In the genomic region with DNA sequence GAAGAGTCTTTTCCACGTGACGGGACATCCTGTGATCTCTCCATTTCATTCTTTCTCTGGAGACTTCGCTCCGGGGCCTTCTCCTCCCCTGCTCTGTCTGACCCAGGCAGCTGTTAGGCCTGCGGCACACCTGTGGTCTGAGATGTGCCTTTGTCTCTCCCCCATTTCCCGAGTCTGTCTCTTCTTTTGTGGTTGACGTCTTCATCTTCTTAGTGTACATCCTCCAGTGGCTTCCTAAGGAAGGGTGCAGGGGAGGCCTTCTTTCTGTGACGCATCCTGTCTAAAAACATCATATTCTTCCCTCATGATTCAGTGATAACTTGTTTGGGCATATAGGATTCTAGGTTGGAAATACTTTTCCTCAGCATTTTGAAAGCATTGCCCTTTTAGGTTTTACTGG, we compare ENCODE assay signal across 19 cellular contexts. TPM values are rescaled to one million over a fixed set of nuclear protein-coding genes. Genes with fewer than 3 reads are reported as not detected.
A peak's percentile ranks its signal among the peaks of the same experiment; 100 is the strongest.
DNase-seq lines count a peak whose midpoint lies in the region; ATAC-seq, FAIRE-seq and TF ChIP-seq lines count a peak whose summit lies in the region.
"Had no signal": no experiment of that assay in that cellular context is flagged by ENCODE, and none has a peak within 500 bp of the region (broad histone marks: within the 10 kb centered on the region; RNA-seq: fewer than 3 reads in every experiment).

No MANE protein-coding gene starts in this region.

- peak overlapping the region; percentile 0 for H3K4me3 Mint-ChIP-seq in activated CD4-positive, alpha-beta T cell treated with anti-CD3 and anti-CD28 coated beads for 36 hours
- peak overlapping the region; percentile 45 for H3K4me3 Mint-ChIP-seq in activated T-helper 2 cell treated with anti-CD3 and anti-CD28 coated beads, Interferon-gamma antibody, Interleukin-2, Interleukin-4, amounts not matched to agents 10 μg/mL and 5 μg/mL and 100 μg/mL, durations not matched to agents 14 hours and 24 hours and 36 hours (ENCODE audit: low read depth)
- peak overlapping the region; percentile 58 to 85 (median 69) for H3K4me3 Mint-ChIP-seq in naive thymus-derived CD8-positive, alpha-beta T cell
- H3K4me3 Mint-ChIP-seq: naive B cell, type B pancreatic cell had no signal

- H3K4me1 ChIP-seq in kidney (ENCODE audit: control insufficient read depth in 1 of 2, insufficient read depth in 1 of 2, low read depth in 1 of 2, low read length in 2 of 2) (peaks cover 3 to 16% of the 10 kb centered on the region in 2 donors), mesendoderm (ENCODE audit: control insufficient read depth, low read depth, low read length) (peaks cover 5% of the 10 kb centered on the region)
- H3K4me1 ChIP-seq: prostate gland had no signal

- peaks cover 50% of the 10 kb centered on the region for H3K4me1 Mint-ChIP-seq in activated CD4-positive, alpha-beta T cell treated with anti-CD3 and anti-CD28 coated beads for 36 hours
- H3K4me1 Mint-ChIP-seq in activated T-helper 2 cell treated with anti-CD3 and anti-CD28 coated beads, Interferon-gamma antibody, Interleukin-2, Interleukin-4, amounts not matched to agents 10 μg/mL and 5 μg/mL and 100 μg/mL, durations not matched to agents 14 hours and 24 hours and 36 hours (ENCODE audit: low read depth): peaks cover 36% of the 10 kb centered on the region
- H3K4me1 Mint-ChIP-seq in naive thymus-derived CD8-positive, alpha-beta T cell: peaks cover 31 to 65% (median 49%) of the 10 kb centered on the region in 4 donors

- intact Hi-C loops in activated CD4-positive, alpha-beta T cell treated with anti-CD3 and anti-CD28 coated beads for 36 hours (cut with DNase I, micrococcal nuclease): no loop called here
- intact Hi-C loops in activated T-helper 2 cell treated with anti-CD3 and anti-CD28 coated beads, Interferon-gamma antibody, Interleukin-2, Interleukin-4, amounts not matched to agents 10 μg/mL and 5 μg/mL and 100 μg/mL, durations not matched to agents 14 hours and 24 hours and 36 hours (cut with micrococcal nuclease): no loop called here
- intact Hi-C loops in kidney (cut with DNase I): no loop called here

- no peak for FAIRE-seq in kidney (lab: Jason Lieb, UNC)
- FAIRE-seq: GM18507 had no signal

- H4K5ac ChIP-seq in mesendoderm (ENCODE audit: low read length): no peak overlapping the region

- no peak overlapping the region for H3K23ac ChIP-seq in mesendoderm (ENCODE audit: low read length)

- H3K79me2 ChIP-seq in mesendoderm (ENCODE audit: control insufficient read depth, insufficient read depth, low read length): no peaks in the 10 kb centered on the region

- peak overlapping the region; percentile 68 for H3K27ac Mint-ChIP-seq in activated CD4-positive, alpha-beta T cell treated with anti-CD3 and anti-CD28 coated beads for 36 hours
- peak overlapping the region; percentile 60 for H3K27ac Mint-ChIP-seq in activated T-helper 2 cell treated with anti-CD3 and anti-CD28 coated beads, Interferon-gamma antibody, Interleukin-2, Interleukin-4, amounts not matched to agents 10 μg/mL and 5 μg/mL and 100 μg/mL, durations not matched to agents 14 hours and 24 hours and 36 hours
- peak overlapping the region; percentile 36 to 87 (median 68) for H3K27ac Mint-ChIP-seq in naive thymus-derived CD8-positive, alpha-beta T cell
- H3K27ac Mint-ChIP-seq: naive B cell, type B pancreatic cell had no signal

- H3K18ac ChIP-seq in mesendoderm (ENCODE audit: low read length): no peak overlapping the region

- peak; percentile 53 for DNase-seq in activated CD4-positive, alpha-beta T cell treated with anti-CD3 and anti-CD28 coated beads for 36 hours
- no peak for DNase-seq in activated CD4-positive, alpha-beta T cell treated with anti-CD3 and anti-CD28 coated beads for 4 hours
- DNase-seq in SK-N-MC (ENCODE audit: low read depth, low spot score) (no peak), kidney (no peak), mesendoderm (no peak)
- DNase-seq in activated T-helper 2 cell treated with anti-CD3 and anti-CD28 coated beads, Interferon-gamma antibody, Interleukin-2, Interleukin-4, amounts not matched to agents 10 μg/mL and 5 μg/mL and 100 μg/mL, durations not matched to agents 14 hours and 24 hours and 36 hours (ENCODE audit: low spot score): no peak
- peak in 5 of 10 donors; percentile 32 to 54 (median 39) for DNase-seq in naive thymus-derived CD8-positive, alpha-beta T cell
- DNase-seq: activated CD4-positive, CD25-positive, alpha-beta regulatory T cell treated with anti-CD3 and anti-CD28 coated beads, Interleukin-2, amount 50 U/mL, for 72 hours; naive B cell; NCI-H2029; NCI-H446 treated with DMSO at 0.1 percent for 48 hours; Right ventricle myocardium superior; spleen had no signal

- no peak overlapping the region for H3K9ac ChIP-seq in SK-N-MC (ENCODE audit: insufficient read length)
- no peak overlapping the region for H3K9ac ChIP-seq in kidney (ENCODE audit: low read length in 2 of 2)
- no peak overlapping the region for H3K9ac ChIP-seq in mesendoderm (ENCODE audit: low read length)

- no peak overlapping the region for H2BK120ac ChIP-seq in mesendoderm (ENCODE audit: low read depth, low read length)

- no peak overlapping the region for H3K56ac ChIP-seq in mesendoderm (ENCODE audit: low read length)

- no peak overlapping the region for H3K4ac ChIP-seq in mesendoderm (ENCODE audit: low read depth, low read length)

- H3K79me1 ChIP-seq in mesendoderm (ENCODE audit: low read length): no peaks in the 10 kb centered on the region

- H3K36me3 ChIP-seq in SK-N-MC (ENCODE audit: insufficient read depth, low read length) (no peaks in the 10 kb centered on the region), kidney (ENCODE audit: control insufficient read depth in 1 of 2, insufficient read depth in 2 of 2, low read length in 2 of 2) (peaks cover 5 to 17% of the 10 kb centered on the region in 2 donors), mesendoderm (ENCODE audit: control insufficient read depth, insufficient read depth, low read length) (no peaks in the 10 kb centered on the region)
- H3K36me3 ChIP-seq: prostate gland had no signal

- TF ChIP-seq CTCF in kidney (IDR thresholded peaks at IDR 0.05; ENCODE audit: borderline replicate concordance, extremely low read depth, insufficient read depth): no peak

- CTCF ChIA-PET in activated CD4-positive, alpha-beta T cell treated with anti-CD3 and anti-CD28 coated beads for 36 hours (lab: Charles Lee): no interaction called here

- H3K27ac ChIP-seq in SK-N-MC: peak overlapping the region; percentile 28; the same call in 1 of the 2 replicates
- H3K27ac ChIP-seq in kidney (ENCODE audit: low read depth in 2 of 2, low read length in 2 of 2): no peak overlapping the region
- no peak overlapping the region for H3K27ac ChIP-seq in mesendoderm (ENCODE audit: low read depth, low read length)
- H3K27ac ChIP-seq: 22Rv1, prostate gland, spleen had no signal

- H3K27me3 Mint-ChIP-seq in activated CD4-positive, alpha-beta T cell treated with anti-CD3 and anti-CD28 coated beads for 36 hours: no peaks in the 10 kb centered on the region
- H3K27me3 Mint-ChIP-seq in activated T-helper 2 cell treated with anti-CD3 and anti-CD28 coated beads, Interferon-gamma antibody, Interleukin-2, Interleukin-4, amounts not matched to agents 10 μg/mL and 5 μg/mL and 100 μg/mL, durations not matched to agents 14 hours and 24 hours and 36 hours (ENCODE audit: low read depth): no peaks in the 10 kb centered on the region
- H3K27me3 Mint-ChIP-seq in naive thymus-derived CD8-positive, alpha-beta T cell: no peaks in the 10 kb centered on the region
- H3K27me3 Mint-ChIP-seq: naive B cell, type B pancreatic cell had no signal

- WGBS in mesendoderm (ENCODE audit: extremely low coverage, insufficient coverage, low lambda C conversion rate): no CpG with 5 or more reads among the region's 8 CpGs

- no peaks in the 10 kb centered on the region for H3K27me3 ChIP-seq in mesendoderm (ENCODE audit: insufficient read depth, low read length, poor library complexity)
- H3K27me3 ChIP-seq: body of pancreas, spleen had no signal

- no peaks in the 10 kb centered on the region for H3K9me3 ChIP-seq in SK-N-MC (ENCODE audit: low read depth, low read length)
- no peaks in the 10 kb centered on the region for H3K9me3 ChIP-seq in kidney (ENCODE audit: control insufficient read depth in 1 of 2, low read length in 2 of 2)
- H3K9me3 ChIP-seq: body of pancreas, prostate gland, spleen had no signal

- no peak overlapping the region for H3K4me2 ChIP-seq in mesendoderm (ENCODE audit: low read length)

- H2BK5ac ChIP-seq in mesendoderm (ENCODE audit: low read length): no peak overlapping the region

- H4K8ac ChIP-seq in mesendoderm (ENCODE audit: low read depth, low read length): no peak overlapping the region

- POLR2A ChIA-PET in activated CD4-positive, alpha-beta T cell treated with anti-CD3 and anti-CD28 coated beads for 36 hours (lab: Charles Lee): interaction anchor here (0.6 kb wide), 1 partner anchor 121 kb away, joined by 3 read pairs; no protein-coding TSS in a partner anchor
- POLR2A ChIA-PET in naive thymus-derived CD8-positive, alpha-beta T cell (lab: Charles Lee): interaction anchor here (1.1 to 3.9 kb wide), 3 partner anchors 8 to 17 kb away, joined by 3 to 24 read pairs (median 19); no protein-coding TSS in a partner anchor

- H3K9me3 Mint-ChIP-seq in activated CD4-positive, alpha-beta T cell treated with anti-CD3 and anti-CD28 coated beads for 36 hours (ENCODE audit: low read depth): no peaks in the 10 kb centered on the region
- no peaks in the 10 kb centered on the region for H3K9me3 Mint-ChIP-seq in activated T-helper 2 cell treated with anti-CD3 and anti-CD28 coated beads, Interferon-gamma antibody, Interleukin-2, Interleukin-4, amounts not matched to agents 10 μg/mL and 5 μg/mL and 100 μg/mL, durations not matched to agents 14 hours and 24 hours and 36 hours
- no peaks in the 10 kb centered on the region for H3K9me3 Mint-ChIP-seq in naive thymus-derived CD8-positive, alpha-beta T cell
- H3K9me3 Mint-ChIP-seq: naive B cell, type B pancreatic cell had no signal

- H2BK15ac ChIP-seq in mesendoderm (replicated peaks; ENCODE audit: low read depth): no peak overlapping the region

- H3K4me3 ChIP-seq in SK-N-MC: no peak overlapping the region
- H3K4me3 ChIP-seq in kidney (ENCODE audit: low read length in 2 of 2): no peak overlapping the region
- no peak overlapping the region for H3K4me3 ChIP-seq in mesendoderm (ENCODE audit: low read length)
- H3K4me3 ChIP-seq: body of pancreas, prostate gland, spleen had no signal

- ATAC-seq in activated CD4-positive, alpha-beta T cell treated with anti-CD3 and anti-CD28 coated beads for 36 hours: peak; percentile 78
- ATAC-seq in naive thymus-derived CD8-positive, alpha-beta T cell: peak; percentile 81 to 90
- ATAC-seq in HG03097 (IDR thresholded peaks at IDR 0.05; ENCODE audit: low FRiP score, unreplicated experiment): no peak
- ATAC-seq: body of pancreas had no signal

- no peak overlapping the region for H2AK5ac ChIP-seq in mesendoderm (ENCODE audit: low read length)

- peaks cover 24% of the 10 kb centered on the region for H3K36me3 Mint-ChIP-seq in activated CD4-positive, alpha-beta T cell treated with anti-CD3 and anti-CD28 coated beads for 36 hours (ENCODE audit: low read depth)
- peaks cover 33% of the 10 kb centered on the region for H3K36me3 Mint-ChIP-seq in activated T-helper 2 cell treated with anti-CD3 and anti-CD28 coated beads, Interferon-gamma antibody, Interleukin-2, Interleukin-4, amounts not matched to agents 10 μg/mL and 5 μg/mL and 100 μg/mL, durations not matched to agents 14 hours and 24 hours and 36 hours (ENCODE audit: low read depth)
- peaks cover 0 to 36% (median 26%) of the 10 kb centered on the region in 3 donors for H3K36me3 Mint-ChIP-seq in naive thymus-derived CD8-positive, alpha-beta T cell

RNA-seq across cellular contexts. Expression of gene ATP6V0E2, which starts 17.2 kb away (rescaled TPM):
- total RNA-seq in activated CD4-positive, alpha-beta T cell treated with anti-CD3 and anti-CD28 coated beads for 36 hours: 10 to 100 TPM; 33.9 to 41.3 TPM
- total RNA-seq in activated T-helper 2 cell treated with anti-CD3 and anti-CD28 coated beads, Interferon-gamma antibody, Interleukin-2, Interleukin-4, amounts not matched to agents 10 μg/mL and 5 μg/mL and 100 μg/mL, durations not matched to agents 14 hours and 24 hours and 36 hours: 50.2 and 54.3 TPM in 2 replicates
- total RNA-seq in naive thymus-derived CD8-positive, alpha-beta T cell: 10 to 100 TPM; 81.7 to 90.5 TPM
- 100 to 1,000 TPM; 209 to 253 (median 246) TPM for polyA plus RNA-seq in naive thymus-derived CD8-positive, alpha-beta T cell
- 19.8 TPM for total RNA-seq in kidney
- polyA plus RNA-seq in kidney (ENCODE audit: insufficient read depth, low read depth, low replicate concordance): 138 TPM
- 10.4 TPM for polyA plus RNA-seq in mesendoderm (2013, experiment 1 of 2)
- polyA plus RNA-seq in mesendoderm (2013, experiment 2 of 2): 9.8 TPM

RNA-seq across cellular contexts. Expression of gene ZNF862, which starts 18.4 kb away (rescaled TPM):
- 10 to 100 TPM; 17.6 to 18.3 TPM for total RNA-seq in activated CD4-positive, alpha-beta T cell treated with anti-CD3 and anti-CD28 coated beads for 36 hours
- 14.6 and 16.4 TPM in 2 replicates for total RNA-seq in activated T-helper 2 cell treated with anti-CD3 and anti-CD28 coated beads, Interferon-gamma antibody, Interleukin-2, Interleukin-4, amounts not matched to agents 10 μg/mL and 5 μg/mL and 100 μg/mL, durations not matched to agents 14 hours and 24 hours and 36 hours
- total RNA-seq in naive thymus-derived CD8-positive, alpha-beta T cell: 10 to 100 TPM; 82.9 to 88.4 TPM
- polyA plus RNA-seq in naive thymus-derived CD8-positive, alpha-beta T cell: 10 to 100 TPM in 1 of 3 donors, 1 to 10 TPM in 2; 6.1 to 10.6 (median 9.6) TPM
- 29.1 TPM for total RNA-seq in kidney
- polyA plus RNA-seq in kidney (ENCODE audit: insufficient read depth, low read depth, low replicate concordance): 5.7 TPM
- 0.20 TPM for polyA plus RNA-seq in mesendoderm (2013, experiment 1 of 2)
- 0.42 TPM for polyA plus RNA-seq in mesendoderm (2013, experiment 2 of 2)

Comparison
In these comparisons a context has a peak if more than half of its experiments do, and no peak if none do; other contexts are left out.
1. H3K4me3 Mint-ChIP-seq: peak in every context shown above with its lines; median percentile 69 in naive thymus-derived CD8-positive, alpha-beta T cell; 45 in activated T-helper 2 cell treated with anti-CD3 and anti-CD28 coated beads, Interferon-gamma antibody, Interleukin-2, Interleukin-4, amounts not matched to agents 10 μg/mL and 5 μg/mL and 100 μg/mL, durations not matched to agents 14 hours and 24 hours and 36 hours; 0 in activated CD4-positive, alpha-beta T cell treated with anti-CD3 and anti-CD28 coated beads for 36 hours.